In genomic region chrX:51893931-51894696, GRCh38 we compare ENCODE assay signal across 1 cellular context.
TF ChIP-seq lines count a peak whose summit lies in the region.

No MANE protein-coding gene starts in this region.

TF ChIP-seq in WTC11, 78 proteins besides CTCF, POLR2A, EP300 and RAD21 (continued from another document):
- TF ChIP-seq USF2 (CRISPR knock-in tag; IDR thresholded peaks at IDR 0.05), result no peak
